In the genomic region with DNA sequence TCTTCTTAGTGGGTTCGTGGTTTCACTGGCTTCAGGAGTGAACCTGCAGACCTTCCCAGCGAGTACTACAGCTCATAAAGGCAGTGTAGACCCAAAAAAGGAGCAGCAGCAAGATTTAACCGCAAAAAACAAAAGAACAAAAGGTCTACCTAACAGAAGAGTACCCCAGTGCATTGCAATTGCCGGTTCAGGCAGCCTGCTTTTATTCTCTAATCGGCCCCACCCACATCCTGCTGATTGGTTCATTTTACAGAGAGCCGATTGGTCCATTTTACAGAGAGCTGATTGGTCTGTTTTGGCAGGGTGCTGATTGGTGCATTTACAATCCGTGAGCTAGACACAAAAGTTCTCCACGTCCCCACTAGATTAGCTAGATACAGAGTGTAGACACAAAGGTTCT, we compare ENCODE assay signal across 7 cellular contexts. TPM values are rescaled to one million over a fixed set of nuclear protein-coding genes. Genes with fewer than 3 reads are reported as not detected.
DNase-seq lines count a peak whose midpoint lies in the region; ATAC-seq and TF ChIP-seq lines count a peak whose summit lies in the region.
"Had no signal": no experiment of that assay in that cellular context is flagged by ENCODE, and none has a peak within 500 bp of the region (broad histone marks: within the 10 kb centered on the region; RNA-seq: fewer than 3 reads in every experiment).

No MANE protein-coding gene starts in this region.

- H3K4me1 ChIP-seq in CD4-positive, CD25-positive, alpha-beta regulatory T cell (ENCODE audit: control insufficient read depth, insufficient read depth, low read length, poor library complexity, severe bottlenecking), result peaks cover 32% of the 10 kb centered on the region
- H3K4me1 ChIP-seq in transverse colon, result peaks cover 11 to 39% (median 27%) of the 10 kb centered on the region in 4 donors

- peaks cover 15 to 54% (median 32%) of the 10 kb centered on the region in 4 donors for H3K4me1 Mint-ChIP-seq in CD4-positive, CD25-positive, alpha-beta regulatory T cell
- peaks cover 45% of the 10 kb centered on the region for H3K4me1 Mint-ChIP-seq in brain
- H3K4me1 Mint-ChIP-seq in progenitor cell of endocrine pancreas (ENCODE audit: low read depth), result peaks cover 8% of the 10 kb centered on the region

- no peaks in the 10 kb centered on the region for H3K27me3 ChIP-seq in CD4-positive, CD25-positive, alpha-beta regulatory T cell (ENCODE audit: control insufficient read depth, insufficient read depth, low read length)
- no peaks in the 10 kb centered on the region for H3K27me3 ChIP-seq in transverse colon

- DNase-seq in CD4-positive, CD25-positive, alpha-beta regulatory T cell, result peak; percentile 56 to 79 (median 71)
- DNase-seq in NCI-H2227 (lab: John Stamatoyannopoulos, UW; ENCODE audit: unreplicated experiment) (peak; percentile 62), progenitor cell of endocrine pancreas (ENCODE audit: low spot score, unreplicated experiment) (no peak), transverse colon (no peak)

- H3K4me3 Mint-ChIP-seq in CD4-positive, CD25-positive, alpha-beta regulatory T cell, result peak overlapping the region; percentile 57 to 96 (median 82)
- H3K4me3 Mint-ChIP-seq in brain, result peak overlapping the region; percentile 22 to 72 (median 56)
- no peak overlapping the region for H3K4me3 Mint-ChIP-seq in progenitor cell of endocrine pancreas (ENCODE audit: low read depth)

- no peak for ATAC-seq in CD4-positive, CD25-positive, alpha-beta regulatory T cell (ENCODE audit: low read depth in 2 of 2)
- ATAC-seq in HG02642 (IDR thresholded peaks at IDR 0.05; ENCODE audit: poor library complexity, unreplicated experiment), result no peak
- ATAC-seq: Panc1 had no signal

- peak overlapping the region in 2 of 3 donors; percentile 51 to 68 for H3K27ac Mint-ChIP-seq in CD4-positive, CD25-positive, alpha-beta regulatory T cell
- H3K27ac Mint-ChIP-seq in brain, result peak overlapping the region in 4 of 5 experiments; percentile 21 to 60 (median 44)
- H3K27ac Mint-ChIP-seq in progenitor cell of endocrine pancreas, result no peak overlapping the region

- intact Hi-C loops in transverse colon (cut with DNase I; ENCODE audit: low total_unique reads), result no loop called here

- peaks cover 3% of the 10 kb centered on the region for H3K36me3 Mint-ChIP-seq in CD4-positive, CD25-positive, alpha-beta regulatory T cell
- no peaks in the 10 kb centered on the region for H3K36me3 Mint-ChIP-seq in brain
- H3K36me3 Mint-ChIP-seq in progenitor cell of endocrine pancreas (ENCODE audit: insufficient read depth), result no peaks in the 10 kb centered on the region

- no peak overlapping the region for H3K4me3 ChIP-seq in CD4-positive, CD25-positive, alpha-beta regulatory T cell (ENCODE audit: low read depth, low read length)
- no peak overlapping the region for H3K4me3 ChIP-seq in transverse colon

- no peaks in the 10 kb centered on the region for H3K9me3 ChIP-seq in CD4-positive, CD25-positive, alpha-beta regulatory T cell (ENCODE audit: control insufficient read depth in 2 of 2, low read length in 2 of 2)
- H3K9me3 ChIP-seq in transverse colon, result no peaks in the 10 kb centered on the region

- TF ChIP-seq CTCF in brain (conservative IDR thresholded peaks at IDR 0.05) (no peak), progenitor cell of endocrine pancreas (IDR thresholded peaks at IDR 0.05; ENCODE audit: unreplicated experiment) (no peak), transverse colon (IDR thresholded peaks at IDR 0.05) (no peak)

- in situ Hi-C loops in transverse colon (cut with MboI; ENCODE audit: low pct_ligation_motif_present in 1 of 4, low pct_unique_long_range_greater_than_20kb in 1 of 4, low sequenced_read_pairs in 3 of 4), result no loop called here

- H3K9me3 Mint-ChIP-seq in CD4-positive, CD25-positive, alpha-beta regulatory T cell, result peaks cover 0 to 1% (median 0%) of the 10 kb centered on the region in 7 donors
- no peaks in the 10 kb centered on the region for H3K9me3 Mint-ChIP-seq in brain
- H3K9me3 Mint-ChIP-seq in progenitor cell of endocrine pancreas (ENCODE audit: low read depth), result no peaks in the 10 kb centered on the region

- no peak for TF ChIP-seq EP300 in transverse colon (IDR thresholded peaks at IDR 0.05; ENCODE audit: low read depth)

- H3K27ac ChIP-seq in CD4-positive, CD25-positive, alpha-beta regulatory T cell (ENCODE audit: insufficient read depth, low read length, poor library complexity, severe bottlenecking), result no peak overlapping the region
- H3K27ac ChIP-seq in transverse colon, result no peak overlapping the region

- no peaks in the 10 kb centered on the region for H3K36me3 ChIP-seq in CD4-positive, CD25-positive, alpha-beta regulatory T cell (ENCODE audit: control insufficient read depth, insufficient read depth, low read length)
- no peaks in the 10 kb centered on the region for H3K36me3 ChIP-seq in transverse colon

- WGBS in transverse colon (ENCODE audit: low coverage in 1 of 2), 2 donors, result 76 to 92% methylated on average over 2 to 8 of the region's 8 CpGs

- H3K27me3 Mint-ChIP-seq in CD4-positive, CD25-positive, alpha-beta regulatory T cell, result peaks cover 7% of the 10 kb centered on the region
- peaks cover 9% of the 10 kb centered on the region for H3K27me3 Mint-ChIP-seq in brain
- no peaks in the 10 kb centered on the region for H3K27me3 Mint-ChIP-seq in progenitor cell of endocrine pancreas

- no peak for TF ChIP-seq POLR2A in transverse colon (IDR thresholded peaks at IDR 0.05)

RNA-seq across cellular contexts. Expression of a gene that starts 2.0 kb away (rescaled TPM):
- total RNA-seq in CD4-positive, CD25-positive, alpha-beta regulatory T cell, result 197 TPM
- polyA plus RNA-seq in CD4-positive, CD25-positive, alpha-beta regulatory T cell, result 10 to 100 TPM; 22.4 to 37.5 (median 28.9) TPM
- 96.3 TPM for polyA plus RNA-seq in brain (ENCODE audit: insufficient read depth, low read depth, low replicate concordance)
- total RNA-seq in progenitor cell of endocrine pancreas, result 52.6 and 53.8 TPM in 2 replicates
- 10 to 100 TPM; 19.3 to 47.9 (median 36.8) TPM for total RNA-seq in transverse colon

RNA-seq across cellular contexts. Expression of a gene that starts 4.5 kb away (rescaled TPM):
- total RNA-seq in CD4-positive, CD25-positive, alpha-beta regulatory T cell, result 51.9 TPM
- polyA plus RNA-seq in CD4-positive, CD25-positive, alpha-beta regulatory T cell, result 1 to 10 TPM; 6.2 to 8.6 (median 7.8) TPM
- 72.5 TPM for polyA plus RNA-seq in brain (ENCODE audit: insufficient read depth, low read depth, low replicate concordance)
- 95.2 and 103 TPM in 2 replicates for total RNA-seq in progenitor cell of endocrine pancreas
- total RNA-seq in transverse colon, result 10 to 100 TPM; 12.3 to 42.2 (median 16.1) TPM

RNA-seq across cellular contexts. Expression of a gene that starts 22.8 kb away (rescaled TPM):
- 9.3 TPM for total RNA-seq in CD4-positive, CD25-positive, alpha-beta regulatory T cell
- 10 to 100 TPM; 40.0 to 46.8 (median 43.9) TPM for polyA plus RNA-seq in CD4-positive, CD25-positive, alpha-beta regulatory T cell
- 19.4 TPM for polyA plus RNA-seq in brain (ENCODE audit: insufficient read depth, low read depth, low replicate concordance)
- total RNA-seq in progenitor cell of endocrine pancreas (19.6 and 22.4 TPM in 2 replicates), transverse colon (10 to 100 TPM in 3 of 4 donors, 1 to 10 TPM in 1; 1.4 to 60.8 (median 34.1) TPM)

RNA-seq across cellular contexts. Expression of a gene that starts 31.2 kb away (rescaled TPM):
- 1.0 TPM for total RNA-seq in CD4-positive, CD25-positive, alpha-beta regulatory T cell
- not detected for polyA plus RNA-seq in CD4-positive, CD25-positive, alpha-beta regulatory T cell
- polyA plus RNA-seq in brain (ENCODE audit: insufficient read depth, low read depth, low replicate concordance), result 0.42 TPM
- total RNA-seq in progenitor cell of endocrine pancreas (0.18 and 0.22 TPM in 2 replicates), transverse colon (1 to 10 TPM in 1 of 4 donors, under 1 TPM in 1, not detected in 2; 0.82 to 1.4 TPM)

RNA-seq across cellular contexts. Expression of a gene that starts 31.3 kb away (rescaled TPM):
- 7.3 TPM for total RNA-seq in CD4-positive, CD25-positive, alpha-beta regulatory T cell
- under 1 TPM in 3 of 4 donors, not detected in 1; 0.41 to 0.79 (median 0.45) TPM for polyA plus RNA-seq in CD4-positive, CD25-positive, alpha-beta regulatory T cell
- polyA plus RNA-seq in brain (ENCODE audit: insufficient read depth, low read depth, low replicate concordance), result 10.9 TPM
- total RNA-seq in progenitor cell of endocrine pancreas, result 4.0 and 4.3 TPM in 2 replicates
- 10 to 100 TPM; 13.0 to 72.6 (median 27.0) TPM for total RNA-seq in transverse colon

Comparison
In these comparisons a context has a peak if more than half of its experiments do, and no peak if none do; other contexts are left out.
1. DNase-seq: peak in CD4-positive, CD25-positive, alpha-beta regulatory T cell (3 of 3) and NCI-H2227 (single experiment); none in progenitor cell of endocrine pancreas (single experiment) and transverse colon (single experiment).